Comparison of ENCODE assay signal across 8 cellular contexts in the genomic region with DNA sequence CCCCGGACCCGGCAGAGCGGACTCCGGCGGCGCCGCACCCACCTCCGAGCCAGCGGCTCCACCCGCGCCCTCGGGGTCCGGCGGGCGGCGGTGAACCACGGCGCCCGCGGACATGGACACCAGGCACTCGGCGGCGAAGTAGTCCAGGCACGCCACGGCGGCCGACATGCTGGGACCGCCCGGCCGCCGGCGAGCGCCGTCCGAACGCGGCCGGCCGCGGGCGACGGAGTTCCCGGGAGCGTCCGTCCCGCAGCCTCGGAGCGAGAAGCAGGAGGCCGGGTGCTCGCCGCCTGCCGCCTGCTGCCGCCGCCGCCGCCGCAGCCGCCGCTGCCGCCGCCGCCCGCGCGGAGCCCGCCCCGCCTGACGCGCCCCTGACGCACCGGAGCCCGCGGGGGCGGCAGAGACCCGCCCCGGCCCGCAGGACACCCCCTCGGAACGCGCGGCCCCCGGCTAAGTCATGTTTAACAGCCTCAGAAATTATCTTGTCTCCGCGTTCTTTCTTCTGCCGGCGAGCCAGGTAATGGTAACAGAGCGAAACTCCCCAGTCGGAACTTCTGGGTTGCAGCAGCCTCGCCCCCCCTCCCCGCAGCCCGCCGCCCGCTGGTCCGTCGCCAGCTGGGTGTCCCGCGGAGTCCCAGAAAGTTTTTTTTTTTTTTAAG. TPM values are rescaled to one million over a fixed set of nuclear protein-coding genes. Genes with fewer than 3 reads are reported as not detected.
DNase-seq lines count a peak whose midpoint lies in the region; ATAC-seq and TF ChIP-seq lines count a peak whose summit lies in the region.

KLF14 (minus strand) TSS at position 342 of the 659 bp plus-strand sequence; CDS start at position 168, 174 bp downstream.

- H3K4me1 ChIP-seq in mammary epithelial cell (ENCODE audit: insufficient read depth, low read length) = peaks cover 4% of the 10 kb centered on the region
- H3K4me1 ChIP-seq in right lobe of liver = peaks cover 0 to 6% (median 0%) of the 10 kb centered on the region in 4 donors

- no TSS peak for BruUV-seq in mammary epithelial cell (replicated peaks; lab: Mats Ljungman, UMichigan)

- no peak for TF ChIP-seq POLR2A in right lobe of liver (IDR thresholded peaks at IDR 0.05)

- H3K36me3 ChIP-seq in mammary epithelial cell (ENCODE audit: insufficient read depth, low read length) = no peaks in the 10 kb centered on the region
- H3K36me3 ChIP-seq in right lobe of liver = no peaks in the 10 kb centered on the region

- H3K27ac ChIP-seq in mammary epithelial cell (ENCODE audit: insufficient read depth, low read depth, low read length) (no peak within 1 kb of the TSS), right lobe of liver (no peak within 1 kb of the TSS)

- H3K79me2 ChIP-seq in mammary epithelial cell (ENCODE audit: insufficient read depth, low read length) = no peaks in the 10 kb centered on the region

- intact Hi-C loops in mammary epithelial cell (cut with micrococcal nuclease) (no loop called here), right lobe of liver (cut with DNase I) (no loop called here)

- DNase-seq in AG08395 (ENCODE audit: low spot score) (peak; percentile 14), mammary epithelial cell (peak; percentile 19), right lobe of liver (peak in 2 of 3 donors; percentile 24 to 53)
- DNase-seq in stimulated activated effector memory CD8-positive, alpha-beta T cell treated with anti-CD3 and anti-CD28 coated beads, Interleukin-12 subunit alpha, Interleukin-12 subunit beta, amount 100 ng/mL, for 72 hours (ENCODE audit: low spot score in 2 of 2) = peak; percentile 6 to 62

- no peaks in the 10 kb centered on the region for H3K9me3 Mint-ChIP-seq in stimulated activated effector memory CD8-positive, alpha-beta T cell treated with anti-CD3 and anti-CD28 coated beads, Interleukin-12 subunit alpha, Interleukin-12 subunit beta, amount 100 ng/mL, for 72 hours

- peak within 1 kb of the TSS; percentile 76 for H3K4me2 ChIP-seq in mammary epithelial cell (ENCODE audit: insufficient read depth, low read depth, low read length)

- peak within 1 kb of the TSS; percentile 69 for H3K4me3 Mint-ChIP-seq in stimulated activated effector memory CD8-positive, alpha-beta T cell treated with anti-CD3 and anti-CD28 coated beads, Interleukin-12 subunit alpha, Interleukin-12 subunit beta, amount 100 ng/mL, for 72 hours

- H3K9me3 ChIP-seq in mammary epithelial cell (replicated peaks; ENCODE audit: insufficient read depth, low read length) (peaks cover 7% of the 10 kb centered on the region), right lobe of liver (peaks cover 0 to 7% (median 5%) of the 10 kb centered on the region in 4 donors)

- 30% methylated on average over 15 of the region's 97 CpGs for WGBS in mammary epithelial cell (ENCODE audit: low coverage, missing lambda C conversion rate)
- 3% methylated on average over 5 of the region's 97 CpGs for WGBS in right lobe of liver (ENCODE audit: insufficient coverage, low coverage, low lambda C conversion rate, missing lambda C conversion rate)

- no peak within 1 kb of the TSS for H3K27ac Mint-ChIP-seq in stimulated activated effector memory CD8-positive, alpha-beta T cell treated with anti-CD3 and anti-CD28 coated beads, Interleukin-12 subunit alpha, Interleukin-12 subunit beta, amount 100 ng/mL, for 72 hours

- peak; percentile 49 for ATAC-seq in GM21529 (IDR thresholded peaks at IDR 0.05; ENCODE audit: unreplicated experiment)
- ATAC-seq in SK-N-SH treated with all-trans-retinoic acid at 6 μM for 48 hours = peak; percentile 48
- peak; percentile 46 to 53 (median 48) for ATAC-seq in right lobe of liver
- peak; percentile 74 for ATAC-seq in stimulated activated effector memory CD8-positive, alpha-beta T cell treated with anti-CD3 and anti-CD28 coated beads, Interleukin-12 subunit alpha, Interleukin-12 subunit beta, amount 100 ng/mL, for 72 hours
- no peak for ATAC-seq in HG03097 (IDR thresholded peaks at IDR 0.05; ENCODE audit: low FRiP score, unreplicated experiment)
- no peak for ATAC-seq in HG03139 (IDR thresholded peaks at IDR 0.05; ENCODE audit: unreplicated experiment)

- no peaks in the 10 kb centered on the region for H3K36me3 Mint-ChIP-seq in stimulated activated effector memory CD8-positive, alpha-beta T cell treated with anti-CD3 and anti-CD28 coated beads, Interleukin-12 subunit alpha, Interleukin-12 subunit beta, amount 100 ng/mL, for 72 hours

- CTCF ChIA-PET in mammary epithelial cell (lab: Charles Lee; ENCODE audit: low non-redundant PET) = no interaction called here

- in situ Hi-C loops in mammary epithelial cell (cut with MboI; ENCODE audit: low sequenced_read_pairs in 2 of 2) = no loop called here

- peaks cover 5% of the 10 kb centered on the region for H3K4me1 Mint-ChIP-seq in stimulated activated effector memory CD8-positive, alpha-beta T cell treated with anti-CD3 and anti-CD28 coated beads, Interleukin-12 subunit alpha, Interleukin-12 subunit beta, amount 100 ng/mL, for 72 hours

- H3K4me3 ChIP-seq in mammary epithelial cell (replicated peaks in 1 of 3; ENCODE audit: insufficient read depth in 1 of 3, low read depth in 2 of 3, low read length in 3 of 3) = peak within 1 kb of the TSS; percentile 34 to 43 (median 36)
- peak within 1 kb of the TSS; percentile 19 to 46 (median 40) for H3K4me3 ChIP-seq in right lobe of liver

- no peaks in the 10 kb centered on the region for H4K20me1 ChIP-seq in mammary epithelial cell (ENCODE audit: insufficient read depth, low read length)

- peaks cover 31% of the 10 kb centered on the region for H3K27me3 ChIP-seq in mammary epithelial cell (ENCODE audit: insufficient read depth, low read length)
- peaks cover 5 to 29% of the 10 kb centered on the region in 2 donors for H3K27me3 ChIP-seq in right lobe of liver

- TF ChIP-seq CTCF in mammary epithelial cell (conservative IDR thresholded peaks at IDR 0.05 in 1 of 2, IDR thresholded peaks at IDR 0.05 in 1 of 2; ENCODE audit: extremely low read depth in 1 of 2, insufficient read depth in 1 of 2, low read depth in 1 of 2, low read length in 2 of 2) = no peak
- no peak for TF ChIP-seq CTCF in right lobe of liver (IDR thresholded peaks at IDR 0.05)

- H3K9ac ChIP-seq in mammary epithelial cell (ENCODE audit: insufficient read depth, low read length) = no peak within 1 kb of the TSS

- H2AFZ ChIP-seq in mammary epithelial cell (ENCODE audit: low read depth, low read length) = peak within 1 kb of the TSS; percentile 65

- dilution Hi-C loops in mammary epithelial cell (cut with HindIII; ENCODE audit: low sequenced_read_pairs) = no loop called here

TF ChIP-seq in SK-N-SH treated with all-trans-retinoic acid at 6 μM for 48 hours, 23 proteins besides CTCF, POLR2A, EP300 and RAD21:
- TF ChIP-seq TSHZ2 (CRISPR knock-in tag; IDR thresholded peaks at IDR 0.05) (no peak), BACH2 (CRISPR knock-in tag; IDR thresholded peaks at IDR 0.05; ENCODE audit: borderline replicate concordance) (no peak), ARNTL (CRISPR knock-in tag; IDR thresholded peaks at IDR 0.05; ENCODE audit: borderline replicate concordance, low read depth) (no peak), ZNF565 (CRISPR knock-in tag; conservative IDR thresholded peaks at IDR 0.05; ENCODE audit: low read depth) (no peak)

RNA-seq across cellular contexts. Expression of gene KLF14, which starts in this region (rescaled TPM):
- total RNA-seq in mammary epithelial cell = not detected
- not detected for polyA plus RNA-seq in mammary epithelial cell
- polyA minus RNA-seq in mammary epithelial cell = not detected
- total RNA-seq in right lobe of liver = not detected

Comparison
In these comparisons a context has a peak if more than half of its experiments do, and no peak if none do; other contexts are left out.
1. Peak in DNase-seq, H3K4me3 ChIP-seq and H3K4me2 ChIP-seq in mammary epithelial cell; RNA of the gene not detected or under 1 TPM.
2. Peak in DNase-seq, ATAC-seq and H3K4me3 ChIP-seq in right lobe of liver; RNA of the gene not detected or under 1 TPM.
3. ATAC-seq: peak in GM21529 (single experiment), SK-N-SH treated with all-trans-retinoic acid at 6 μM for 48 hours (single experiment) and stimulated activated effector memory CD8-positive, alpha-beta T cell treated with anti-CD3 and anti-CD28 coated beads, Interleukin-12 subunit alpha, Interleukin-12 subunit beta, amount 100 ng/mL, for 72 hours (single experiment); none in HG03097 (single experiment) and HG03139 (single experiment).
4. Peak in every context shown above with its lines, with median percentiles within 50 percentile points of each other: DNase-seq.